ENCODE assay signal across 12 cellular contexts in the genomic region with DNA sequence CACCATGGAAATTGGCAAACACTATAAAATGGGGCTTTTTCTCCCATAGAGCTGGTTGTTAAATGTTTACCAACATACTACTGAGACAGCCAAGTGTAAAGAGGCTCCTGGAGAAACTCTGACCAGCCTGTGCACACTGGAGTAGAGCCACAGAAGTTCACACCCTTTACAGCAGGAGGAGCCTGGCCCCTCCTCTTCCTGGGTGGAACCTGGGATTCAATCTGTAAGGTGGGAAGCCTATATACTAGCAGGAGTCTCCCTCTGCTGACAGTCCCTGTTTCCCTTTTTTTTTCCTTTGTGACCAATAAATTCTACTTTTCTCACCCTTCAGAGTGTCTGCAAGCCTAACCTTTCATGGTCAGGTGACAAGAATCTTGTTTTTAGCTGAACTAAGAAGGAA. TPM values are rescaled to one million over a fixed set of nuclear protein-coding genes. Genes with fewer than 3 reads are reported as not detected.
DNase-seq lines count a peak whose midpoint lies in the region; ATAC-seq and TF ChIP-seq lines count a peak whose summit lies in the region.
"Had no signal": no experiment of that assay in that cellular context is flagged by ENCODE, and none has a peak within 500 bp of the region (broad histone marks: within the 10 kb centered on the region; RNA-seq: fewer than 3 reads in every experiment).

No MANE protein-coding gene starts in this region.

- H3K36me3 ChIP-seq in BE2C, result no peaks in the 10 kb centered on the region
- H3K36me3 ChIP-seq in HAP-1 (replicated peaks), result no peaks in the 10 kb centered on the region
- H3K36me3 ChIP-seq in hepatocyte (replicated peaks; ENCODE audit: insufficient read depth, low read depth), result no peaks in the 10 kb centered on the region
- H3K36me3 ChIP-seq: sigmoid colon had no signal

- H3K9me3 ChIP-seq in BE2C, result no peaks in the 10 kb centered on the region
- H3K9me3 ChIP-seq in HAP-1, result no peaks in the 10 kb centered on the region
- H3K9me3 ChIP-seq in hepatocyte (ENCODE audit: low read depth), result no peaks in the 10 kb centered on the region
- H3K9me3 ChIP-seq: sigmoid colon had no signal

- DNase-seq in BE2C (peak; percentile 26), HAP-1 (ENCODE audit: low spot score in 2 of 2) (peak; percentile 15 to 55), RKO (ENCODE audit: low spot score) (peak; percentile 43), hepatocyte (ENCODE audit: low spot score) (peak; percentile 60), NCI-H446 (lab: John Stamatoyannopoulos, UW) (no peak)
- DNase-seq in stimulated activated CD8-positive, alpha-beta memory T cell treated with anti-CD3 and anti-CD28 coated beads, Interleukin-4, amount 100 ng/mL, for 48 hours, result no peak
- DNase-seq: activated gamma-delta T cell; DMS153; effector CD8-positive, alpha-beta T cell; sigmoid colon had no signal

- no peak overlapping the region for H3K4me2 ChIP-seq in hepatocyte

- no peaks in the 10 kb centered on the region for H4K20me1 ChIP-seq in hepatocyte (ENCODE audit: insufficient read depth, poor library complexity, severe bottlenecking)

- H3K4me3 ChIP-seq in BE2C (ENCODE audit: low read depth, low read length) (no peak overlapping the region), HAP-1 (no peak overlapping the region), hepatocyte (no peak overlapping the region)
- H3K4me3 ChIP-seq: sigmoid colon had no signal

- ATAC-seq in HG02759 (IDR thresholded peaks at IDR 0.05; ENCODE audit: unreplicated experiment) (no peak), HG03045 (IDR thresholded peaks at IDR 0.05; ENCODE audit: unreplicated experiment) (no peak)

- in situ Hi-C loops in HAP-1 (cut with MboI; ENCODE audit: low sequenced_read_pairs), result loop anchor here (25.0 kb wide), 2 partner anchors 254 to 429 kb away; partner anchors contain the start of gene CCDC125

- H3K4me1 ChIP-seq in BE2C, result no peaks in the 10 kb centered on the region
- peaks cover 9% of the 10 kb centered on the region for H3K4me1 ChIP-seq in HAP-1
- H3K4me1 ChIP-seq in hepatocyte (ENCODE audit: insufficient read depth), result no peaks in the 10 kb centered on the region
- H3K4me1 ChIP-seq: sigmoid colon had no signal

- H3K27me3 ChIP-seq in BE2C, result no peaks in the 10 kb centered on the region
- no peaks in the 10 kb centered on the region for H3K27me3 ChIP-seq in HAP-1 (ENCODE audit: low read depth)
- H3K27me3 ChIP-seq in hepatocyte, result no peaks in the 10 kb centered on the region

- H3K27ac ChIP-seq in hepatocyte, result no peak overlapping the region
- H3K27ac ChIP-seq: sigmoid colon had no signal

- H3K9me2 ChIP-seq in hepatocyte (replicated peaks; ENCODE audit: insufficient read depth), result no peaks in the 10 kb centered on the region

- no peaks in the 10 kb centered on the region for H3K79me2 ChIP-seq in hepatocyte

- TF ChIP-seq CTCF in BE2C (IDR thresholded peaks at IDR 0.05; ENCODE audit: low read depth, low read length) (peak; percentile 48), hepatocyte (IDR thresholded peaks at IDR 0.05; ENCODE audit: poor library complexity) (peak; percentile 35)

- no peak overlapping the region for H2AFZ ChIP-seq in hepatocyte

RNA-seq across cellular contexts. Expression of gene SLC30A5, which starts 10.4 kb away (rescaled TPM):
- 104 TPM for polyA plus RNA-seq in BE2C (2012; ENCODE audit: insufficient read depth, insufficient read length, low read depth)
- total RNA-seq in hepatocyte, result 62.4 and 67.3 TPM in 2 replicates
- polyA plus RNA-seq in hepatocyte, result 52.7 and 54.3 TPM in 2 replicates

Comparison
In these comparisons a context has a peak if more than half of its experiments do, and no peak if none do; other contexts are left out.
1. DNase-seq: peak in BE2C (single experiment), HAP-1 (2 of 2), RKO (single experiment) and hepatocyte (single experiment); none in NCI-H446 (0 of 2) and stimulated activated CD8-positive, alpha-beta memory T cell treated with anti-CD3 and anti-CD28 coated beads, Interleukin-4, amount 100 ng/mL, for 48 hours (single experiment).